9 cellular contexts compared by ENCODE assay signal in genomic region chr13:33918199-33918932, GRCh38.
DNase-seq lines count a peak whose midpoint lies in the region; ATAC-seq and TF ChIP-seq lines count a peak whose summit lies in the region.
"Had no signal": no experiment of that assay in that cellular context is flagged by ENCODE, and none has a peak within 500 bp of the region (broad histone marks: within the 10 kb centered on the region; RNA-seq: fewer than 3 reads in every experiment).

No MANE protein-coding gene starts in this region.

- no peak overlapping the region for H3K27ac ChIP-seq in epithelial cell of prostate

- no peak overlapping the region for H3K4me3 ChIP-seq in retinal pigment epithelial cell (ENCODE audit: low read length)

- DNase-seq in NCI-H1417 (lab: John Stamatoyannopoulos, UW) (peak in 2 of 3 experiments; percentile 22 to 42), NCI-H1417 treated with DMSO at 0.1 percent for 48 hours (lab: John Stamatoyannopoulos, UW) (no peak), NOMO-1 treated with DMSO at 0.1 percent for 48 hours (lab: John Stamatoyannopoulos, UW; ENCODE audit: unreplicated experiment) (peak; percentile 87), epithelial cell of prostate (ENCODE audit: low read depth, low spot score) (peak; percentile 37), retinal pigment epithelial cell (ENCODE audit: low read depth) (peak; percentile 80), type B pancreatic cell (ENCODE audit: extremely low spot score, unreplicated experiment) (no peak)
- no peak for DNase-seq in stimulated activated CD4-positive, alpha-beta T cell treated with anti-CD3 and anti-CD28 coated beads, Interleukin-2, amount 100 ng/mL, for 48 hours

- peaks cover 22% of the 10 kb centered on the region for H3K4me1 Mint-ChIP-seq in type B pancreatic cell (ENCODE audit: unreplicated experiment)
- H3K4me1 Mint-ChIP-seq: central memory CD8-positive, alpha-beta T cell had no signal

- H3K4me3 Mint-ChIP-seq in type B pancreatic cell = no peak overlapping the region
- H3K4me3 Mint-ChIP-seq: central memory CD8-positive, alpha-beta T cell had no signal

- no peaks in the 10 kb centered on the region for H3K36me3 Mint-ChIP-seq in type B pancreatic cell

- no peak overlapping the region for H3K27ac Mint-ChIP-seq in type B pancreatic cell

- no peaks in the 10 kb centered on the region for H3K9me3 Mint-ChIP-seq in type B pancreatic cell
- H3K9me3 Mint-ChIP-seq: central memory CD8-positive, alpha-beta T cell had no signal

- no peak for ATAC-seq in GM18502 (IDR thresholded peaks at IDR 0.05; ENCODE audit: poor library complexity, unreplicated experiment)

- H3K27me3 Mint-ChIP-seq in type B pancreatic cell = no peaks in the 10 kb centered on the region
- H3K27me3 Mint-ChIP-seq: central memory CD8-positive, alpha-beta T cell had no signal

- TF ChIP-seq CTCF in retinal pigment epithelial cell (conservative IDR thresholded peaks at IDR 0.05; ENCODE audit: low read depth, low read length) (no peak), type B pancreatic cell (conservative IDR thresholded peaks at IDR 0.05) (no peak)

Comparison
In these comparisons a context has a peak if more than half of its experiments do, and no peak if none do; other contexts are left out.
1. DNase-seq: peak in NCI-H1417 (2 of 3), NOMO-1 treated with DMSO at 0.1 percent for 48 hours (single experiment), epithelial cell of prostate (single experiment) and retinal pigment epithelial cell (single experiment); none in NCI-H1417 treated with DMSO at 0.1 percent for 48 hours (single experiment), type B pancreatic cell (single experiment) and stimulated activated CD4-positive, alpha-beta T cell treated with anti-CD3 and anti-CD28 coated beads, Interleukin-2, amount 100 ng/mL, for 48 hours (0 of 2).